6 cellular contexts compared by ENCODE assay signal in the genomic region with DNA sequence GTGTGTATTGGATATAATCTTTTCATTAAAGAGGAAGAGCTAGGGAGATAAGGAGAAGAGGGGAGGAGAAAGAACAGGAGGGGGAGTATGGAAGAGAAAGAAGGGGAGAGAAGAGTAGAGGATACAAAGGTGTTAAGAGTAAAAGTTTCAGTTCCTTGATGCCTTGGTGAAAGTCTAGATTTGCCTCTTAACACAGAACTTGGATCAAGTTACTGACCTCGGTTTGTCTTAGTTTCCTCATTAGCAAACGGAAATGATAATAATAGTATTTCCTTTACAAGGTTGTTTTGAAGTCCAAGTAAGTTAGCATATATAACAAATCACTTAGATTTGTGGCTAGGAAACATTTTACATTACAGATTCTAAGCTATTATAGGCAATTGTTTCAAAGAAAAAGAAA.
"Had no signal": no experiment of that assay in that cellular context is flagged by ENCODE, and none has a peak within 500 bp of the region (broad histone marks: within the 10 kb centered on the region; RNA-seq: fewer than 3 reads in every experiment).

No MANE protein-coding gene starts in this region.

- H3K27ac Mint-ChIP-seq: GM23338, H9 had no signal

- H3K4me3 ChIP-seq: GM23338, K562 had no signal

- H3K4me3 Mint-ChIP-seq: GM23338, H9 had no signal

- H2AFZ ChIP-seq: GM23338 had no signal

- H3K27ac ChIP-seq: KMS-11 had no signal

- ATAC-seq: GM23338, K562 had no signal

- H3K4me1 Mint-ChIP-seq: GM23338, H9 had no signal

- H3K4me2 ChIP-seq: GM23338, KMS-11 had no signal

- H3K9ac ChIP-seq: KMS-11 had no signal

- DNase-seq: H9, HCEC 1CT, IMR-90 had no signal
